11 cellular contexts compared by ENCODE assay signal in the genomic region with DNA sequence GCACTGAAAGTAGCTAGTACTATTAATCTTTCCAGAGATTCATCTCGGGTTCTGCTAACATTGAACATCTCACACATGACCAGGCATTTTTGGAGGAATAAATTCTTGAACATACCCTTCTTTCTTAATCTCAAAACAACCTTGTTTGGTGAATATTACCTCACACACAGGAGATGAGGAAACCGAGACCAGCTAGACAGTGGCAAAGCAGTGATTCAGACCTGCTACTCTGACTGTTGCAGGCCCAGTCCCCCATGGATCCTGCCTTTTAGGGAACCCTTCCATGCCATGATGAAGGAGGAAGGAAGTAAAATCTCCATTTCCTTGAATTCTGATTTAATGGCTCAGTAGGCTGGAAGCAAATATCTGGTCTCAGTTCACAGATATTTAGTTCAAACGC. TPM values are rescaled to one million over a fixed set of nuclear protein-coding genes. Genes with fewer than 3 reads are reported as not detected.
DNase-seq lines count a peak whose midpoint lies in the region; ATAC-seq and TF ChIP-seq lines count a peak whose summit lies in the region.
"Had no signal": no experiment of that assay in that cellular context is flagged by ENCODE, and none has a peak within 500 bp of the region (broad histone marks: within the 10 kb centered on the region; RNA-seq: fewer than 3 reads in every experiment).

No MANE protein-coding gene starts in this region.

- no peak overlapping the region for H3K27ac Mint-ChIP-seq in activated T-cell treated with anti-CD3 and anti-CD28 coated beads, Interleukin-2, amount 50 U/mL, for 24 hours

- H3K4me3 ChIP-seq in ascending aorta (peak overlapping the region; percentile 72 to 78), left lung (peak overlapping the region; percentile 72 to 87), suprapubic skin (peak overlapping the region; percentile 74)
- H3K4me3 ChIP-seq: mucosa of descending colon had no signal

- peaks cover 7% of the 10 kb centered on the region for H3K36me3 Mint-ChIP-seq in activated T-cell treated with anti-CD3 and anti-CD28 coated beads, Interleukin-2, amount 50 U/mL, for 24 hours (ENCODE audit: low read depth)

- H3K27ac ChIP-seq in ascending aorta (peak overlapping the region; percentile 95 to 97), left lung (no peak overlapping the region), suprapubic skin (no peak overlapping the region)

- WGBS in suprapubic skin: 76% methylated on average over 3 of the region's 3 CpGs

- no peak for TF ChIP-seq POLR2A in suprapubic skin (IDR thresholded peaks at IDR 0.05)

- peak overlapping the region; percentile 88 for H3K4me3 Mint-ChIP-seq in activated T-cell treated with anti-CD3 and anti-CD28 coated beads, Interleukin-2, amount 50 U/mL, for 24 hours

- TF ChIP-seq EP300 in suprapubic skin (IDR thresholded peaks at IDR 0.05): no peak

- no peak for TF ChIP-seq CTCF in ascending aorta (IDR thresholded peaks at IDR 0.05)
- TF ChIP-seq CTCF in left lung (IDR thresholded peaks at IDR 0.05): no peak
- TF ChIP-seq CTCF in suprapubic skin (IDR thresholded peaks at IDR 0.05): no peak

- H3K9me3 ChIP-seq in ascending aorta: no peaks in the 10 kb centered on the region
- H3K9me3 ChIP-seq in left lung: no peaks in the 10 kb centered on the region
- no peaks in the 10 kb centered on the region for H3K9me3 ChIP-seq in suprapubic skin
- H3K9me3 ChIP-seq: mucosa of descending colon had no signal

- peaks cover 22% of the 10 kb centered on the region for H3K27me3 Mint-ChIP-seq in activated T-cell treated with anti-CD3 and anti-CD28 coated beads, Interleukin-2, amount 50 U/mL, for 24 hours

- no peak for DNase-seq in activated T-cell treated with anti-CD3 and anti-CD28 coated beads, Interleukin-2, amount 50 U/mL, for 24 hours
- DNase-seq in activated T-cell treated with anti-CD3 and anti-CD28 coated beads, Interleukin-2, amount 50 U/mL, for 48 hours: no peak
- DNase-seq in ascending aorta (ENCODE audit: low spot score in 2 of 2): no peak
- no peak for DNase-seq in left lung
- no peak for DNase-seq in suprapubic skin (ENCODE audit: low spot score in 2 of 2)
- no peak for DNase-seq in left colon
- DNase-seq in NCI-H2196 (lab: John Stamatoyannopoulos, UW; ENCODE audit: unreplicated experiment): no peak
- DNase-seq: NCI-H1694 had no signal

- peaks cover 52% of the 10 kb centered on the region for H3K4me1 Mint-ChIP-seq in activated T-cell treated with anti-CD3 and anti-CD28 coated beads, Interleukin-2, amount 50 U/mL, for 24 hours (ENCODE audit: low read depth)

- H3K9me3 Mint-ChIP-seq in activated T-cell treated with anti-CD3 and anti-CD28 coated beads, Interleukin-2, amount 50 U/mL, for 24 hours: no peaks in the 10 kb centered on the region

- ATAC-seq in left lung (no peak), left colon (no peak), HG03460 (IDR thresholded peaks at IDR 0.05; ENCODE audit: unreplicated experiment) (no peak)
- ATAC-seq: Right ventricle myocardium inferior had no signal

- H3K4me1 ChIP-seq in ascending aorta (peaks cover 0 to 13% of the 10 kb centered on the region in 2 donors), left lung (peaks cover 4 to 23% of the 10 kb centered on the region in 2 donors), suprapubic skin (peaks cover 35% of the 10 kb centered on the region)

- no peaks in the 10 kb centered on the region for H3K27me3 ChIP-seq in ascending aorta
- peaks cover 0 to 35% of the 10 kb centered on the region in 2 donors for H3K27me3 ChIP-seq in left lung
- peaks cover 9% of the 10 kb centered on the region for H3K27me3 ChIP-seq in suprapubic skin

- intact Hi-C loops in ascending aorta (cut with DNase I): loop anchor here (5.0 to 10.0 kb wide), 9 partner anchors 142 to 1282 kb away; a partner anchor contains a TSS
- intact Hi-C loops in left lung (cut with DNase I): no loop called here
- intact Hi-C loops in left colon (cut with DNase I, micrococcal nuclease): no loop called here

- H3K36me3 ChIP-seq in ascending aorta: no peaks in the 10 kb centered on the region
- H3K36me3 ChIP-seq in left lung: no peaks in the 10 kb centered on the region
- no peaks in the 10 kb centered on the region for H3K36me3 ChIP-seq in suprapubic skin

RNA-seq across cellular contexts. Expression of a gene that starts 2.6 kb away (rescaled TPM):
- total RNA-seq in ascending aorta (66.3 TPM), left lung (10 to 100 TPM; 18.7 to 20.3 TPM), suprapubic skin (10 to 100 TPM in 1 of 4 donors, 1 to 10 TPM in 3; 5.2 to 10.8 (median 7.3) TPM), left colon (10 to 100 TPM; 56.5 to 79.8 TPM)

Comparison
In these comparisons a context has a peak if more than half of its experiments do, and no peak if none do; other contexts are left out.
1. H3K27ac ChIP-seq: peak in ascending aorta (2 of 2); none in left lung (0 of 2) and suprapubic skin (single experiment).
2. Peak in every context shown above with its lines, with median percentiles within 50 percentile points of each other: H3K4me3 ChIP-seq.